Comparison of ENCODE assay signal across 1 cellular context in genomic region chr18:9914584-9915290, GRCh38.
TF ChIP-seq lines count a peak whose summit lies in the region.

No MANE protein-coding gene starts in this region.

TF ChIP-seq in HepG2, 621 proteins besides CTCF, POLR2A, EP300 and RAD21 (continued from another document and continues in another):
- TF ChIP-seq, protein P1, sequence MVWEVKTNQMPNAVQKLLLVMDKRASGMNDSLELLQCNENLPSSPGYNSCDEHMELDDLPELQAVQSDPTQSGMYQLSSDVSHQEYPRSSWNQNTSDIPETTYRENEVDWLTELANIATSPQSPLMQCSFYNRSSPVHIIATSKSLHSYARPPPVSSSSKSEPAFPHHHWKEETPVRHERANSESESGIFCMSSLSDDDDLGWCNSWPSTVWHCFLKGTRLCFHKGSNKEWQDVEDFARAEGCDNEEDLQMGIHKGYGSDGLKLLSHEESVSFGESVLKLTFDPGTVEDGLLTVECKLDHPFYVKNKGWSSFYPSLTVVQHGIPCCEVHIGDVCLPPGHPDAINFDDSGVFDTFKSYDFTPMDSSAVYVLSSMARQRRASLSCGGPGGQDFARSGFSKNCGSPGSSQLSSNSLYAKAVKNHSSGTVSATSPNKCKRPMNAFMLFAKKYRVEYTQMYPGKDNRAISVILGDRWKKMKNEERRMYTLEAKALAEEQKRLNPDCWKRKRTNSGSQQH (CRISPR knock-in tag; IDR thresholded peaks at IDR 0.05; ENCODE audit: low read depth): no peak
- TF ChIP-seq, protein P2, sequence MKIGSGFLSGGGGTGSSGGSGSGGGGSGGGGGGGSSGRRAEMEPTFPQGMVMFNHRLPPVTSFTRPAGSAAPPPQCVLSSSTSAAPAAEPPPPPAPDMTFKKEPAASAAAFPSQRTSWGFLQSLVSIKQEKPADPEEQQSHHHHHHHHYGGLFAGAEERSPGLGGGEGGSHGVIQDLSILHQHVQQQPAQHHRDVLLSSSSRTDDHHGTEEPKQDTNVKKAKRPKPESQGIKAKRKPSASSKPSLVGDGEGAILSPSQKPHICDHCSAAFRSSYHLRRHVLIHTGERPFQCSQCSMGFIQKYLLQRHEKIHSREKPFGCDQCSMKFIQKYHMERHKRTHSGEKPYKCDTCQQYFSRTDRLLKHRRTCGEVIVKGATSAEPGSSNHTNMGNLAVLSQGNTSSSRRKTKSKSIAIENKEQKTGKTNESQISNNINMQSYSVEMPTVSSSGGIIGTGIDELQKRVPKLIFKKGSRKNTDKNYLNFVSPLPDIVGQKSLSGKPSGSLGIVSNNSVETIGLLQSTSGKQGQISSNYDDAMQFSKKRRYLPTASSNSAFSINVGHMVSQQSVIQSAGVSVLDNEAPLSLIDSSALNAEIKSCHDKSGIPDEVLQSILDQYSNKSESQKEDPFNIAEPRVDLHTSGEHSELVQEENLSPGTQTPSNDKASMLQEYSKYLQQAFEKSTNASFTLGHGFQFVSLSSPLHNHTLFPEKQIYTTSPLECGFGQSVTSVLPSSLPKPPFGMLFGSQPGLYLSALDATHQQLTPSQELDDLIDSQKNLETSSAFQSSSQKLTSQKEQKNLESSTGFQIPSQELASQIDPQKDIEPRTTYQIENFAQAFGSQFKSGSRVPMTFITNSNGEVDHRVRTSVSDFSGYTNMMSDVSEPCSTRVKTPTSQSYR (CRISPR knock-in tag; IDR thresholded peaks at IDR 0.05; ENCODE audit: borderline replicate concordance): no peak
- TF ChIP-seq AGO2 (optimal IDR thresholded peaks at IDR 0.05; ENCODE audit: low read depth, low read length): peak; percentile 72
- no peak for TF ChIP-seq THAP11 (CRISPR knock-in tag; IDR thresholded peaks at IDR 0.05)
- TF ChIP-seq ONECUT2 (CRISPR knock-in tag; IDR thresholded peaks at IDR 0.05): no peak
- no peak for TF ChIP-seq KDM5A (IDR thresholded peaks at IDR 0.05; ENCODE audit: borderline replicate concordance, low read length)
- no peak for TF ChIP-seq GABPA (IDR thresholded peaks at IDR 0.05; ENCODE audit: low read depth, low read length)
- TF ChIP-seq GABPA (CRISPR knock-in tag; IDR thresholded peaks at IDR 0.05; ENCODE audit: low read depth): no peak
- no peak for TF ChIP-seq HNRNPH1 (optimal IDR thresholded peaks at IDR 0.05; ENCODE audit: low read depth, low read length)
- no peak for TF ChIP-seq TBX3 (IDR thresholded peaks at IDR 0.05; ENCODE audit: borderline replicate concordance)
- TF ChIP-seq ZNF781 (CRISPR knock-in tag; IDR thresholded peaks at IDR 0.05; ENCODE audit: borderline replicate concordance, not compliant biosample characterization): no peak
- peak; percentile 39; the same call in 1 of the 2 replicates for TF ChIP-seq HDAC1 (CRISPR knock-in tag; IDR thresholded peaks at IDR 0.05)
- TF ChIP-seq ZNF382 (CRISPR knock-in tag; IDR thresholded peaks at IDR 0.05; ENCODE audit: borderline replicate concordance): no peak
- TF ChIP-seq, protein P3, sequence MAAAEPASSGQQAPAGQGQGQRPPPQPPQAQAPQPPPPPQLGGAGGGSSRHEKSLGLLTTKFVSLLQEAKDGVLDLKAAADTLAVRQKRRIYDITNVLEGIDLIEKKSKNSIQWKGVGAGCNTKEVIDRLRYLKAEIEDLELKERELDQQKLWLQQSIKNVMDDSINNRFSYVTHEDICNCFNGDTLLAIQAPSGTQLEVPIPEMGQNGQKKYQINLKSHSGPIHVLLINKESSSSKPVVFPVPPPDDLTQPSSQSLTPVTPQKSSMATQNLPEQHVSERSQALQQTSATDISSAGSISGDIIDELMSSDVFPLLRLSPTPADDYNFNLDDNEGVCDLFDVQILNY (CRISPR knock-in tag; conservative IDR thresholded peaks at IDR 0.05): no peak
- TF ChIP-seq ZNF460 (CRISPR knock-in tag; IDR thresholded peaks at IDR 0.05; ENCODE audit: borderline replicate concordance): no peak
- no peak for TF ChIP-seq CREBL2 (CRISPR knock-in tag; IDR thresholded peaks at IDR 0.05; ENCODE audit: borderline replicate concordance)
- no peak for TF ChIP-seq ZNF335 (CRISPR knock-in tag; IDR thresholded peaks at IDR 0.05)
- TF ChIP-seq ATF6 (CRISPR knock-in tag; conservative IDR thresholded peaks at IDR 0.05): no peak
- TF ChIP-seq CAMTA2 (CRISPR knock-in tag; IDR thresholded peaks at IDR 0.05; ENCODE audit: borderline replicate concordance): no peak
- TF ChIP-seq ZNF619 (CRISPR knock-in tag; IDR thresholded peaks at IDR 0.05): no peak
- TF ChIP-seq MYPOP (CRISPR knock-in tag; IDR thresholded peaks at IDR 0.05): peak; percentile 40; the same call in 1 of the 2 replicates
- no peak for TF ChIP-seq TRIM24 (CRISPR knock-in tag; IDR thresholded peaks at IDR 0.05)
- no peak for TF ChIP-seq SIX4 (CRISPR knock-in tag; IDR thresholded peaks at IDR 0.05)
- no peak for TF ChIP-seq ESRRA (CRISPR knock-in tag; IDR thresholded peaks at IDR 0.05; ENCODE audit: low read depth)
- no peak for TF ChIP-seq ZIK1 (CRISPR knock-in tag; IDR thresholded peaks at IDR 0.05; ENCODE audit: borderline replicate concordance, low read depth)
- no peak for TF ChIP-seq ARHGAP35 (CRISPR knock-in tag; IDR thresholded peaks at IDR 0.05; ENCODE audit: borderline replicate concordance)
- TF ChIP-seq ZNF292 (CRISPR knock-in tag; IDR thresholded peaks at IDR 0.05; ENCODE audit: borderline replicate concordance, low read depth): peak; percentile 18; the same call in 1 of the 2 replicates
- no peak for TF ChIP-seq RCOR2 (CRISPR knock-in tag; IDR thresholded peaks at IDR 0.05)
- no peak for TF ChIP-seq SIN3B (IDR thresholded peaks at IDR 0.05; ENCODE audit: low read length)
- 0 out of 2 replicates have a peak, but pooled peaks have one; percentile 40 for TF ChIP-seq KLF12 (CRISPR knock-in tag; IDR thresholded peaks at IDR 0.05; ENCODE audit: borderline replicate concordance)
- TF ChIP-seq ZNF280D (CRISPR knock-in tag; IDR thresholded peaks at IDR 0.05): no peak
- TF ChIP-seq HOXA3 (CRISPR knock-in tag; IDR thresholded peaks at IDR 0.05): no peak
- TF ChIP-seq ZZZ3 (CRISPR knock-in tag; IDR thresholded peaks at IDR 0.05; ENCODE audit: borderline replicate concordance): no peak
- TF ChIP-seq ZSCAN31 (CRISPR knock-in tag; IDR thresholded peaks at IDR 0.05; ENCODE audit: low read depth): no peak
- peak; percentile 48; the same call in 1 of the 2 replicates for TF ChIP-seq UBTF (CRISPR knock-in tag; IDR thresholded peaks at IDR 0.05)
- TF ChIP-seq ZNF354B (CRISPR knock-in tag; IDR thresholded peaks at IDR 0.05): no peak
- TF ChIP-seq ZNF713 (CRISPR knock-in tag; IDR thresholded peaks at IDR 0.05): no peak
- TF ChIP-seq ZFP91 (CRISPR knock-in tag; IDR thresholded peaks at IDR 0.05; ENCODE audit: borderline replicate concordance): no peak
- TF ChIP-seq CEBPB (IDR thresholded peaks at IDR 0.05; ENCODE audit: borderline replicate concordance, low read depth, low read length): no peak
- no peak for TF ChIP-seq NKX3-1 (CRISPR knock-in tag; IDR thresholded peaks at IDR 0.05)
- peak; percentile 35 for TF ChIP-seq ASH2L (IDR thresholded peaks at IDR 0.05; ENCODE audit: insufficient read length, low read depth, low read length)
- no peak for TF ChIP-seq SRY (CRISPR knock-in tag; IDR thresholded peaks at IDR 0.05)
- no peak for TF ChIP-seq ZBTB38 (CRISPR knock-in tag; IDR thresholded peaks at IDR 0.05)
- peak; percentile 56 for TF ChIP-seq HNRNPLL (IDR thresholded peaks at IDR 0.05; ENCODE audit: low read depth, low read length, poor library complexity, severe bottlenecking)
- no peak for TF ChIP-seq ZBTB26 (CRISPR knock-in tag; IDR thresholded peaks at IDR 0.05; ENCODE audit: borderline replicate concordance)
- peak; percentile 39; the same call in 1 of the 3 replicates for TF ChIP-seq MXI1 (IDR thresholded peaks at IDR 0.05; ENCODE audit: borderline replicate concordance, low read depth, low read length)
- TF ChIP-seq DNMT3B (CRISPR knock-in tag; conservative IDR thresholded peaks at IDR 0.05): no peak
- TF ChIP-seq ETV6 (CRISPR knock-in tag; conservative IDR thresholded peaks at IDR 0.05): no peak
- TF ChIP-seq TOPORS (CRISPR knock-in tag; IDR thresholded peaks at IDR 0.05): no peak
- TF ChIP-seq, protein P4, sequence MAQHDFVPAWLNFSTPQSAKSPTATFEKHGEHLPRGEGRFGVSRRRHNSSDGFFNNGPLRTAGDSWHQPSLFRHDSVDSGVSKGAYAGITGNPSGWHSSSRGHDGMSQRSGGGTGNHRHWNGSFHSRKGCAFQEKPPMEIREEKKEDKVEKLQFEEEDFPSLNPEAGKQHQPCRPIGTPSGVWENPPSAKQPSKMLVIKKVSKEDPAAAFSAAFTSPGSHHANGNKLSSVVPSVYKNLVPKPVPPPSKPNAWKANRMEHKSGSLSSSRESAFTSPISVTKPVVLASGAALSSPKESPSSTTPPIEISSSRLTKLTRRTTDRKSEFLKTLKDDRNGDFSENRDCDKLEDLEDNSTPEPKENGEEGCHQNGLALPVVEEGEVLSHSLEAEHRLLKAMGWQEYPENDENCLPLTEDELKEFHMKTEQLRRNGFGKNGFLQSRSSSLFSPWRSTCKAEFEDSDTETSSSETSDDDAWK (CRISPR knock-in tag; IDR thresholded peaks at IDR 0.05): no peak
